17 cellular contexts compared by ENCODE assay signal in genomic region chr15:31457161-31457560, GRCh38.
DNase-seq lines count a peak whose midpoint lies in the region; ATAC-seq and TF ChIP-seq lines count a peak whose summit lies in the region.
"Had no signal": no experiment of that assay in that cellular context is flagged by ENCODE, and none has a peak within 500 bp of the region (broad histone marks: within the 10 kb centered on the region; RNA-seq: fewer than 3 reads in every experiment).

No MANE protein-coding gene starts in this region.

- H3K4me1 Mint-ChIP-seq in activated naive CD4-positive, alpha-beta T cell treated with anti-CD3 and anti-CD28 coated beads, Interleukin-2, amount 10 ng/mL, durations not matched to agents 7 days and 5 days = peaks cover 25% of the 10 kb centered on the region
- H3K4me1 Mint-ChIP-seq in T-helper 17 cell (peaks cover 14% of the 10 kb centered on the region), H9 (peaks cover 21 to 31% of the 10 kb centered on the region in 2 experiments)

- H3K4me2 ChIP-seq in H9 (ENCODE audit: insufficient read depth, insufficient read length, low read length) = no peak overlapping the region
- H3K4me2 ChIP-seq: KMS-11 had no signal

- no peak overlapping the region for H3K56ac ChIP-seq in H9 (ENCODE audit: insufficient read length, low read depth, low read length)

- no peak overlapping the region for H4K5ac ChIP-seq in H9 (ENCODE audit: insufficient read length, low read depth, low read length)

- H2BK5ac ChIP-seq in H9 (ENCODE audit: insufficient read length, low read length) = no peak overlapping the region

- no peak overlapping the region for H3K14ac ChIP-seq in H9 (ENCODE audit: insufficient read depth, low read length)

- no peak overlapping the region for H2BK20ac ChIP-seq in H9 (ENCODE audit: low read depth, low read length, poor library complexity, severe bottlenecking)

- H3K9ac ChIP-seq in H9 (ENCODE audit: extremely low read depth, insufficient read length, low read length) = no peak overlapping the region
- H3K9ac ChIP-seq: KMS-11, parathyroid adenoma had no signal

- peaks cover 6% of the 10 kb centered on the region for H3K36me3 Mint-ChIP-seq in activated naive CD4-positive, alpha-beta T cell treated with anti-CD3 and anti-CD28 coated beads, Interleukin-2, amount 10 ng/mL, durations not matched to agents 7 days and 5 days
- H3K36me3 Mint-ChIP-seq in T-helper 17 cell (ENCODE audit: low read depth) (no peaks in the 10 kb centered on the region), H9 (ENCODE audit: insufficient read depth in 1 of 3, low read depth in 3 of 3) (no peaks in the 10 kb centered on the region)

- H3K4me1 ChIP-seq in suprapubic skin (peaks cover 41% of the 10 kb centered on the region), H9 (ENCODE audit: insufficient read depth, low read length) (no peaks in the 10 kb centered on the region; the same call in 1 of the 2 replicates), A673 (ENCODE audit: insufficient read depth, low read length, poor library complexity, severe bottlenecking) (no peaks in the 10 kb centered on the region)
- H3K4me1 ChIP-seq: parathyroid adenoma had no signal

- H2BK120ac ChIP-seq in H9 (ENCODE audit: low read depth, low read length, poor library complexity, severe bottlenecking) = no peak overlapping the region

- TF ChIP-seq CTCF in fibroblast of the aortic adventitia (IDR thresholded peaks at IDR 0.05; ENCODE audit: insufficient read depth, low read length) (no peak), suprapubic skin (IDR thresholded peaks at IDR 0.05) (no peak), H9 (conservative IDR thresholded peaks at IDR 0.05) (no peak), A673 (conservative IDR thresholded peaks at IDR 0.05; ENCODE audit: low read depth, low read length) (no peak)

- 30% methylated on average over 5 of the region's 5 CpGs for WGBS in suprapubic skin
- WGBS in H9 (ENCODE audit: extremely low coverage, insufficient read length, low lambda C conversion rate) = no CpG with 5 or more reads among the region's 5 CpGs

- no peak overlapping the region for H3K18ac ChIP-seq in H9 (ENCODE audit: insufficient read length, low read depth, low read length)

- H2BK12ac ChIP-seq in H9 (ENCODE audit: insufficient read length, low read depth, low read length) = no peak overlapping the region

- H3T11ph ChIP-seq in H9 (ENCODE audit: low read length) = no peak overlapping the region

- H3K36me3 ChIP-seq in suprapubic skin (no peaks in the 10 kb centered on the region), A673 (ENCODE audit: insufficient read depth, low read length, poor library complexity, severe bottlenecking) (no peaks in the 10 kb centered on the region)
- H3K36me3 ChIP-seq: WERI-Rb-1 had no signal

- no peak overlapping the region for H4K8ac ChIP-seq in H9 (replicated peaks; ENCODE audit: insufficient read length, low read depth, low read length)

- peak; percentile 6 for DNase-seq in activated naive CD4-positive, alpha-beta T cell treated with anti-CD3 and anti-CD28 coated beads, Interleukin-2, amount 10 ng/mL, durations not matched to agents 7 days and 5 days
- no peak for DNase-seq in activated naive CD4-positive, alpha-beta T cell treated with Interleukin-2 at 50 U/mL for 16 hours
- DNase-seq in T-helper 17 cell = no peak
- DNase-seq in fibroblast of the aortic adventitia (ENCODE audit: low read depth) = peak; percentile 38
- DNase-seq in suprapubic skin (ENCODE audit: low spot score in 2 of 2) = peak; percentile 68 to 75
- no peak for DNase-seq in H9
- DNase-seq in A673 (ENCODE audit: low spot score) = no peak
- DNase-seq: COR-L47; effector CD8-positive, alpha-beta T cell; GDM1; NCI-H1417 treated with DMSO at 0.1 percent for 48 hours; stimulated activated CD4-positive, alpha-beta T cell treated with anti-CD3 and anti-CD28 coated beads, Interleukin-15, amount 100 ng/mL, for 24 hours; SW 1271; WERI-Rb-1 had no signal

- no peak overlapping the region for H4K91ac ChIP-seq in H9 (ENCODE audit: insufficient read length, low read depth, low read length)

- no peaks in the 10 kb centered on the region for H4K20me1 ChIP-seq in H9 (ENCODE audit: control insufficient read depth, insufficient read depth, insufficient read length)

- H3K27ac Mint-ChIP-seq in activated naive CD4-positive, alpha-beta T cell treated with anti-CD3 and anti-CD28 coated beads, Interleukin-2, amount 10 ng/mL, durations not matched to agents 7 days and 5 days = no peak overlapping the region
- H3K27ac Mint-ChIP-seq in T-helper 17 cell = peak overlapping the region; percentile 21
- no peak overlapping the region for H3K27ac Mint-ChIP-seq in H9

- no peak overlapping the region for H2BK15ac ChIP-seq in H9 (ENCODE audit: low read depth, low read length)

- H3K4me3 Mint-ChIP-seq in activated naive CD4-positive, alpha-beta T cell treated with anti-CD3 and anti-CD28 coated beads, Interleukin-2, amount 10 ng/mL, durations not matched to agents 7 days and 5 days = no peak overlapping the region
- H3K4me3 Mint-ChIP-seq in T-helper 17 cell (no peak overlapping the region), H9 (no peak overlapping the region)

- H3K27ac ChIP-seq in suprapubic skin (peak overlapping the region; percentile 71), H9 (ENCODE audit: insufficient read length, low read depth, low read length) (no peak overlapping the region), A673 (ENCODE audit: low read depth, low read length, poor library complexity, severe bottlenecking) (no peak overlapping the region)
- H3K27ac ChIP-seq: KMS-11, parathyroid adenoma, WERI-Rb-1 had no signal

- H2AFZ ChIP-seq in H9 (ENCODE audit: low read length) = no peak overlapping the region
- H2AFZ ChIP-seq: parathyroid adenoma had no signal

- peaks cover 4% of the 10 kb centered on the region for H3K27me3 Mint-ChIP-seq in activated naive CD4-positive, alpha-beta T cell treated with anti-CD3 and anti-CD28 coated beads, Interleukin-2, amount 10 ng/mL, durations not matched to agents 7 days and 5 days
- H3K27me3 Mint-ChIP-seq in T-helper 17 cell (no peaks in the 10 kb centered on the region), H9 (ENCODE audit: low read depth) (peaks cover 6% of the 10 kb centered on the region)

- no peak overlapping the region for H3K23ac ChIP-seq in H9 (ENCODE audit: insufficient read length, low read depth, low read length)

- POLR2A ChIA-PET in A673 (lab: Charles Lee; ENCODE audit: low non-redundant PET) = no interaction called here

- no peak for TF ChIP-seq POLR2A in suprapubic skin (IDR thresholded peaks at IDR 0.05)

- H3K9me3 Mint-ChIP-seq in activated naive CD4-positive, alpha-beta T cell treated with anti-CD3 and anti-CD28 coated beads, Interleukin-2, amount 10 ng/mL, durations not matched to agents 7 days and 5 days = peaks cover 9% of the 10 kb centered on the region
- H3K9me3 Mint-ChIP-seq in H9 = no peaks in the 10 kb centered on the region

- H3K79me1 ChIP-seq in H9 (ENCODE audit: insufficient read depth, low read depth, low read length, poor library complexity, severe bottlenecking) = no peaks in the 10 kb centered on the region

- no TSS peak for BruUV-seq in A673 (replicated peaks; lab: Mats Ljungman, UMichigan)

- H3K79me2 ChIP-seq in H9 (ENCODE audit: insufficient read depth, low read length) = no peaks in the 10 kb centered on the region
- H3K79me2 ChIP-seq: parathyroid adenoma had no signal

- no peak overlapping the region for H2AK5ac ChIP-seq in H9 (ENCODE audit: insufficient read length, low read length)

- H3K4me3 ChIP-seq in fibroblast of the aortic adventitia (ENCODE audit: low read depth, low read length) = no peak overlapping the region
- no peak overlapping the region for H3K4me3 ChIP-seq in suprapubic skin
- H3K4me3 ChIP-seq in A673 (ENCODE audit: low read depth, low read length, poor library complexity, severe bottlenecking) = no peak overlapping the region

- no peaks in the 10 kb centered on the region for H3K27me3 ChIP-seq in suprapubic skin
- no peaks in the 10 kb centered on the region for H3K27me3 ChIP-seq in H9 (ENCODE audit: insufficient read depth, low read length)
- H3K27me3 ChIP-seq in A673 (replicated peaks; ENCODE audit: insufficient read depth, low read depth, low read length, poor library complexity) = no peaks in the 10 kb centered on the region

- ATAC-seq in T-helper 17 cell (no peak), GM18511 (IDR thresholded peaks at IDR 0.05; ENCODE audit: unreplicated experiment) (no peak)

- CTCF ChIA-PET in activated naive CD4-positive, alpha-beta T cell treated with anti-CD3 and anti-CD28 coated beads, Interleukin-2, amount 10 ng/mL, durations not matched to agents 7 days and 5 days (lab: Charles Lee) = interaction anchor here (2.9 kb wide), 1 partner anchor 32 kb away, joined by 14 read pairs; no protein-coding TSS in a partner anchor
- CTCF ChIA-PET in A673 (lab: Charles Lee) = no interaction called here

- TF ChIP-seq EP300 in suprapubic skin (IDR thresholded peaks at IDR 0.05) = no peak

- no peak overlapping the region for H3K4ac ChIP-seq in H9 (ENCODE audit: low read depth, low read length)

- H3K23me2 ChIP-seq in H9 (ENCODE audit: insufficient read length, low read depth, low read length, poor library complexity, severe bottlenecking) = no peaks in the 10 kb centered on the region

- no peaks in the 10 kb centered on the region for H3K9me3 ChIP-seq in T-helper 17 cell (ENCODE audit: control insufficient read depth, low read length, poor library complexity, severe bottlenecking)
- H3K9me3 ChIP-seq in suprapubic skin = no peaks in the 10 kb centered on the region
- H3K9me3 ChIP-seq in H9 (ENCODE audit: control insufficient read depth, low read depth, low read length) = no peaks in the 10 kb centered on the region
- H3K9me3 ChIP-seq in A673 (ENCODE audit: low read depth, low read length, poor library complexity, severe bottlenecking) = no peaks in the 10 kb centered on the region

- intact Hi-C loops in A673 (cut with micrococcal nuclease; ENCODE audit: unreplicated experiment) = no loop called here

Comparison
In these comparisons a context has a peak if more than half of its experiments do, and no peak if none do; other contexts are left out.
1. DNase-seq: peak in activated naive CD4-positive, alpha-beta T cell treated with anti-CD3 and anti-CD28 coated beads, Interleukin-2, amount 10 ng/mL, durations not matched to agents 7 days and 5 days (single experiment), fibroblast of the aortic adventitia (single experiment) and suprapubic skin (2 of 2); none in activated naive CD4-positive, alpha-beta T cell treated with Interleukin-2 at 50 U/mL for 16 hours (single experiment), T-helper 17 cell (0 of 3), H9 (single experiment) and A673 (single experiment).